Comparison of ENCODE assay signal across 15 cellular contexts in genomic region chr2:223947711-223948205, GRCh38. TPM values are rescaled to one million over a fixed set of nuclear protein-coding genes. Genes with fewer than 3 reads are reported as not detected.
DNase-seq lines count a peak whose midpoint lies in the region; ATAC-seq, FAIRE-seq and TF ChIP-seq lines count a peak whose summit lies in the region.
"Had no signal": no experiment of that assay in that cellular context is flagged by ENCODE, and none has a peak within 500 bp of the region (broad histone marks: within the 10 kb centered on the region; RNA-seq: fewer than 3 reads in every experiment).

No MANE protein-coding gene starts in this region.

- ATAC-seq in activated CD8-positive, alpha-beta memory T cell treated with anti-CD3 and anti-CD28 coated beads, Interleukin-2, amount 10 ng/mL, durations not matched to agents 7 days and 5 days, result no peak
- ATAC-seq in K562 (no peak), Right ventricle myocardium superior (ENCODE audit: poor library complexity) (no peak), GM18505 (IDR thresholded peaks at IDR 0.05; ENCODE audit: unreplicated experiment) (no peak)

- TF ChIP-seq CTCF in K562 (IDR thresholded peaks at IDR 0.05 in 2 of 3, conservative IDR thresholded peaks at IDR 0.05 in 1 of 3; ENCODE audit: insufficient read depth in 2 of 3, low read depth in 1 of 3, low read length in 3 of 3), result no peak
- TF ChIP-seq CTCF in progenitor cell of endocrine pancreas (IDR thresholded peaks at IDR 0.05; ENCODE audit: unreplicated experiment), result no peak

- no peaks in the 10 kb centered on the region for H3K9me1 ChIP-seq in K562 (ENCODE audit: control insufficient read depth, insufficient read depth, low read length)

- H3K79me2 ChIP-seq in K562 (ENCODE audit: control insufficient read depth, insufficient read depth, low read length), result peaks cover 21% of the 10 kb centered on the region

- no peaks in the 10 kb centered on the region for H3K9me3 Mint-ChIP-seq in activated CD8-positive, alpha-beta memory T cell treated with anti-CD3 and anti-CD28 coated beads, Interleukin-2, amount 10 ng/mL, durations not matched to agents 7 days and 5 days (ENCODE audit: low read depth)
- no peaks in the 10 kb centered on the region for H3K9me3 Mint-ChIP-seq in progenitor cell of endocrine pancreas (ENCODE audit: low read depth)

- H3K36me3 ChIP-seq in K562 (ENCODE audit: control insufficient read depth, insufficient read depth, low read length), result no peaks in the 10 kb centered on the region; the same call in 2 of the 3 replicates

- peaks cover 15 to 25% of the 10 kb centered on the region in 2 experiments; a peak in 4 of 5 replicates for H3K4me1 ChIP-seq in K562 (replicated peaks in 1 of 2; ENCODE audit: control insufficient read depth in 2 of 2, insufficient read depth in 2 of 2, low read length in 2 of 2)

- WGBS in K562 (ENCODE audit: insufficient coverage, low coverage, missing lambda C conversion rate), result 15% methylated on average over 5 of the region's 5 CpGs

- no peak for TF ChIP-seq RAD21 in K562 (CRISPR knock-in tag; conservative IDR thresholded peaks at IDR 0.05 in 1 of 2, IDR thresholded peaks at IDR 0.05 in 1 of 2)

- BruUV-seq in K562 (replicated peaks; lab: Mats Ljungman, UMichigan), result no TSS peak

- DNase-seq in activated CD8-positive, alpha-beta memory T cell treated with anti-CD3 and anti-CD28 coated beads, Interleukin-2, amount 10 ng/mL, durations not matched to agents 7 days and 5 days, result no peak
- DNase-seq in activated CD8-positive, alpha-beta memory T cell treated with anti-CD3 and anti-CD28 coated beads, Interleukin-2, amount 50 U/mL, for 4 hours, result no peak
- DNase-seq in NCI-H69 (lab: John Stamatoyannopoulos, UW) (peak; percentile 10), K562 (ENCODE audit: extremely low read depth in 1 of 4, low spot score in 3 of 4) (peak in 1 of 4 experiments; percentile 25), progenitor cell of endocrine pancreas (ENCODE audit: low spot score, unreplicated experiment) (no peak), NCI-H510A treated with DMSO at 0.1 percent for 48 hours (lab: John Stamatoyannopoulos, UW) (no peak), Right ventricle myocardium superior (no peak)
- DNase-seq: anterior cingulate cortex, midbrain, NCI-H1105, NCI-H526 treated with DMSO at 0.1 percent for 48 hours, posterior cingulate gyrus had no signal

- peak overlapping the region; percentile 38 for H3K27ac Mint-ChIP-seq in activated CD8-positive, alpha-beta memory T cell treated with anti-CD3 and anti-CD28 coated beads, Interleukin-2, amount 10 ng/mL, durations not matched to agents 7 days and 5 days
- peak overlapping the region; percentile 17 for H3K27ac Mint-ChIP-seq in progenitor cell of endocrine pancreas

- FAIRE-seq in K562 (lab: Jason Lieb, UNC), result no peak
- FAIRE-seq: D721Med had no signal

- no peaks in the 10 kb centered on the region for H4K20me1 ChIP-seq in K562 (replicated peaks; ENCODE audit: control insufficient read depth, insufficient read depth, low read length)

- H3K27ac ChIP-seq in K562 (ENCODE audit: extremely low read depth, low read depth, low read length), result no peak overlapping the region
- H3K27ac ChIP-seq: RWPE1 had no signal

- H3K4me3 ChIP-seq in K562, result no peak overlapping the region

- CTCF ChIA-PET in activated CD8-positive, alpha-beta memory T cell treated with anti-CD3 and anti-CD28 coated beads, Interleukin-2, amount 10 ng/mL, durations not matched to agents 7 days and 5 days (lab: Charles Lee), result interaction anchor here (3.3 kb wide), 1 partner anchor 187 kb away, joined by 12 read pairs; no protein-coding TSS in a partner anchor
- CTCF ChIA-PET in K562 (lab: Yijun Ruan, JAX; ENCODE audit: low intra/inter-chr PET ratio), result no interaction called here

- H3K27me3 ChIP-seq in K562 (ENCODE audit: control insufficient read depth in 2 of 2, insufficient read depth in 2 of 2, low read length in 2 of 2), result no peaks in the 10 kb centered on the region

- 0 out of 2 replicates have a peak overlapping the region, but pooled peaks have one; percentile 5 for H3K4me2 ChIP-seq in K562 (ENCODE audit: insufficient read depth, low read length)

- peaks cover 3% of the 10 kb centered on the region for H3K36me3 Mint-ChIP-seq in activated CD8-positive, alpha-beta memory T cell treated with anti-CD3 and anti-CD28 coated beads, Interleukin-2, amount 10 ng/mL, durations not matched to agents 7 days and 5 days
- peaks cover 2% of the 10 kb centered on the region for H3K36me3 Mint-ChIP-seq in progenitor cell of endocrine pancreas (ENCODE audit: insufficient read depth)

- H3K27me3 Mint-ChIP-seq in activated CD8-positive, alpha-beta memory T cell treated with anti-CD3 and anti-CD28 coated beads, Interleukin-2, amount 10 ng/mL, durations not matched to agents 7 days and 5 days, result no peaks in the 10 kb centered on the region
- H3K27me3 Mint-ChIP-seq in progenitor cell of endocrine pancreas, result no peaks in the 10 kb centered on the region

- TF ChIP-seq POLR2A in K562 (conservative IDR thresholded peaks at IDR 0.05) (no peak), GM18505 (IDR thresholded peaks at IDR 0.05; ENCODE audit: borderline replicate concordance, extremely low read depth, insufficient read depth, insufficient read length) (no peak)

- in situ Hi-C loops in K562 (cut with MboI), result no loop called here

- peak overlapping the region; percentile 79 for H2AFZ ChIP-seq in K562 (ENCODE audit: low read depth, low read length)

- POLR2A ChIA-PET in K562 (lab: Yijun Ruan, JAX), result no interaction called here

- TF ChIP-seq EP300 in K562 (IDR thresholded peaks at IDR 0.05; ENCODE audit: low read length), result no peak

- no peaks in the 10 kb centered on the region for H3K9me3 ChIP-seq in K562 (replicated peaks; ENCODE audit: control insufficient read depth, insufficient read depth, low read depth, low read length)

- no peak overlapping the region for H3K9ac ChIP-seq in K562 (ENCODE audit: insufficient read depth in 1 of 2, low read depth in 2 of 2, low read length in 2 of 2)

- intact Hi-C loops in K562 (cut with micrococcal nuclease), result no loop called here
- intact Hi-C loops in Right ventricle myocardium superior (cut with DNase I), result no loop called here

- no peak overlapping the region for H3K4me3 Mint-ChIP-seq in activated CD8-positive, alpha-beta memory T cell treated with anti-CD3 and anti-CD28 coated beads, Interleukin-2, amount 10 ng/mL, durations not matched to agents 7 days and 5 days
- H3K4me3 Mint-ChIP-seq in progenitor cell of endocrine pancreas (ENCODE audit: low read depth), result no peak overlapping the region

- H3K4me1 Mint-ChIP-seq in activated CD8-positive, alpha-beta memory T cell treated with anti-CD3 and anti-CD28 coated beads, Interleukin-2, amount 10 ng/mL, durations not matched to agents 7 days and 5 days, result peaks cover 55% of the 10 kb centered on the region
- H3K4me1 Mint-ChIP-seq in progenitor cell of endocrine pancreas (ENCODE audit: low read depth), result peaks cover 19% of the 10 kb centered on the region

TF ChIP-seq in K562, 482 proteins besides CTCF, POLR2A, EP300 and RAD21 (continues in another document):
- no peak for TF ChIP-seq CBX3 (IDR thresholded peaks at IDR 0.05; ENCODE audit: borderline replicate concordance in 1 of 2, low read length in 2 of 2)

RNA-seq across cellular contexts. Expression of gene WDFY1, which starts 2.6 kb away (rescaled TPM):
- 10 to 100 TPM; 29.2 to 55.0 TPM for total RNA-seq in activated CD8-positive, alpha-beta memory T cell treated with anti-CD3 and anti-CD28 coated beads, Interleukin-2, amount 10 ng/mL, durations not matched to agents 7 days and 5 days
- 30.1 and 42.9 TPM in 2 replicates for total RNA-seq in K562 (2011; cell fraction: chromatin; rRNA removed; ENCODE audit: low replicate concordance)
- total RNA-seq in K562 (2011; cell fraction: nucleolus; rRNA removed), result 23.3 and 31.2 TPM in 2 replicates
- 25.7 and 27.6 TPM in 2 replicates for total RNA-seq in K562 (2011; cell fraction: nucleoplasm; rRNA removed)
- total RNA-seq in K562 (2014; rRNA removed) (17.5 and 28.1 TPM in 2 replicates), K562 (2014; rRNA removed; fragmentation: Illumina TruSeq; extraction: Trizol) (21.7 and 22.9 TPM in 2 replicates), K562 (2015; rRNA removed; fragmentation: Illumina TruSeq; extraction: Trizol) (23.9 and 25.3 TPM in 2 replicates), K562 (2021) (17.7 and 18.3 TPM in 2 replicates), progenitor cell of endocrine pancreas (52.3 and 54.6 TPM in 2 replicates), Right ventricle myocardium superior (10.8 TPM)
- polyA plus RNA-seq in K562 (2011; rRNA removed) (27.6 and 34.8 TPM in 2 replicates), K562 (2014; fragmentation: Illumina TruSeq; extraction: Trizol) (14.4 and 17.5 TPM in 2 replicates), K562 (2014; fragmentation: Nextera tagmentation; extraction: Ambion mirVana) (1 to 10 TPM; 5.4 to 7.4 TPM), K562 (2014; rRNA removed) (13.5 and 16.2 TPM in 2 replicates)
- 25.0 and 26.2 TPM in 2 replicates for polyA plus RNA-seq in K562 (2011; cell fraction: cytosol; rRNA removed)
- 25.8 and 37.3 TPM in 2 replicates for polyA plus RNA-seq in K562 (2011; cell fraction: nucleus; rRNA removed)
- 15.7 and 23.8 TPM in 2 replicates for polyA plus RNA-seq in K562 (2012)
- 65.6 and 70.4 TPM in 2 replicates for polyA minus RNA-seq in K562 (2011; rRNA and poly(A)+ RNA removed)
- 22.4 and 24.8 TPM in 2 replicates for polyA minus RNA-seq in K562 (2011; cell fraction: cytosol; rRNA and poly(A)+ RNA removed)
- 28.9 and 42.2 TPM in 2 replicates for polyA minus RNA-seq in K562 (2011; cell fraction: nucleus; rRNA and poly(A)+ RNA removed)

RNA-seq across cellular contexts. Expression of gene MRPL44, which starts 9.5 kb away (rescaled TPM):
- 10 to 100 TPM; 30.4 to 34.9 TPM for total RNA-seq in activated CD8-positive, alpha-beta memory T cell treated with anti-CD3 and anti-CD28 coated beads, Interleukin-2, amount 10 ng/mL, durations not matched to agents 7 days and 5 days
- 5.0 and 7.2 TPM in 2 replicates for total RNA-seq in K562 (2011; cell fraction: chromatin; rRNA removed; ENCODE audit: low replicate concordance)
- 5.2 and 5.7 TPM in 2 replicates for total RNA-seq in K562 (2011; cell fraction: nucleolus; rRNA removed)
- 6.1 and 6.8 TPM in 2 replicates for total RNA-seq in K562 (2011; cell fraction: nucleoplasm; rRNA removed)
- 18.3 and 20.2 TPM in 2 replicates for total RNA-seq in K562 (2014; rRNA removed)
- total RNA-seq in K562 (2014; rRNA removed; fragmentation: Illumina TruSeq; extraction: Trizol), result 24.0 and 26.7 TPM in 2 replicates
- total RNA-seq in K562 (2015; rRNA removed; fragmentation: Illumina TruSeq; extraction: Trizol), result 24.5 and 26.0 TPM in 2 replicates
- 19.3 and 20.7 TPM in 2 replicates for total RNA-seq in K562 (2021)
- 14.5 and 16.5 TPM in 2 replicates for polyA plus RNA-seq in K562 (2011; rRNA removed)
- 10.5 and 14.4 TPM in 2 replicates for polyA plus RNA-seq in K562 (2011; cell fraction: cytosol; rRNA removed)
- 3.4 and 3.9 TPM in 2 replicates for polyA plus RNA-seq in K562 (2011; cell fraction: nucleus; rRNA removed)
- polyA plus RNA-seq in K562 (2012), result 14.4 and 17.9 TPM in 2 replicates
- 25.4 and 26.7 TPM in 2 replicates for polyA plus RNA-seq in K562 (2014; fragmentation: Illumina TruSeq; extraction: Trizol)
- polyA plus RNA-seq in K562 (2014; fragmentation: Nextera tagmentation; extraction: Ambion mirVana), result 10 to 100 TPM; 10.4 to 16.4 TPM
- polyA plus RNA-seq in K562 (2014; rRNA removed), result 20.8 and 23.4 TPM in 2 replicates
- 8.6 and 9.7 TPM in 2 replicates for polyA minus RNA-seq in K562 (2011; rRNA and poly(A)+ RNA removed)
- polyA minus RNA-seq in K562 (2011; cell fraction: cytosol; rRNA and poly(A)+ RNA removed), result 8.9 and 10.0 TPM in 2 replicates
- polyA minus RNA-seq in K562 (2011; cell fraction: nucleus; rRNA and poly(A)+ RNA removed), result 4.3 and 7.1 TPM in 2 replicates
- total RNA-seq in progenitor cell of endocrine pancreas, result 26.1 and 27.3 TPM in 2 replicates
- 33.9 TPM for total RNA-seq in Right ventricle myocardium superior
